Comparison of ENCODE assay signal across 19 cellular contexts in genomic region chr3:20037255-20037996, GRCh38. TPM values are rescaled to one million over a fixed set of nuclear protein-coding genes. Genes with fewer than 3 reads are reported as not detected.
A peak's percentile ranks its signal among the peaks of the same experiment; 100 is the strongest.
DNase-seq lines count a peak whose midpoint lies in the region; ATAC-seq and TF ChIP-seq lines count a peak whose summit lies in the region.
"Had no signal": no experiment of that assay in that cellular context is flagged by ENCODE, and none has a peak within 500 bp of the region (broad histone marks: within the 10 kb centered on the region; RNA-seq: fewer than 3 reads in every experiment).

No MANE protein-coding gene starts in this region.

- H3K4me3 Mint-ChIP-seq in GM23338 = no peak overlapping the region
- H3K4me3 Mint-ChIP-seq in activated naive CD8-positive, alpha-beta T cell treated with anti-CD3 and anti-CD28 coated beads, Interleukin-2, amount 50 U/mL, for 24 hours = no peak overlapping the region
- peak overlapping the region in 2 of 5 donors; percentile 21 to 92 for H3K4me3 Mint-ChIP-seq in immature natural killer cell

- H3K27me3 ChIP-seq in GM23338 (ENCODE audit: insufficient read depth) (peaks cover 29% of the 10 kb centered on the region), upper lobe of left lung (no peaks in the 10 kb centered on the region), uterus (no peaks in the 10 kb centered on the region)

- intact Hi-C loops in uterus (cut with DNase I; ENCODE audit: low total_unique reads) = no loop called here

- no peaks in the 10 kb centered on the region; the same call in 2 of the 3 replicates for H3K36me3 Mint-ChIP-seq in GM23338 (ENCODE audit: low read depth)
- H3K36me3 Mint-ChIP-seq in activated naive CD8-positive, alpha-beta T cell treated with anti-CD3 and anti-CD28 coated beads, Interleukin-2, amount 50 U/mL, for 24 hours (ENCODE audit: low read depth) = no peaks in the 10 kb centered on the region
- H3K36me3 Mint-ChIP-seq in immature natural killer cell = no peaks in the 10 kb centered on the region

- H3K27ac Mint-ChIP-seq in GM23338 (no peak overlapping the region), immature natural killer cell (peak overlapping the region in 4 of 6 donors; percentile 43 to 94 (median 58))
- H3K27ac Mint-ChIP-seq in activated naive CD8-positive, alpha-beta T cell treated with anti-CD3 and anti-CD28 coated beads, Interleukin-2, amount 50 U/mL, for 24 hours = peak overlapping the region; percentile 19

- no peaks in the 10 kb centered on the region for H3K79me2 ChIP-seq in GM23338 (replicated peaks; ENCODE audit: insufficient read depth)

- H3K4me3 ChIP-seq in GM23338 (no peak overlapping the region), upper lobe of left lung (no peak overlapping the region), uterus (no peak overlapping the region)
- H3K4me3 ChIP-seq: SK-N-MC had no signal

- 85 to 100% methylated on average over 1 of the region's 1 CpG for WGBS in upper lobe of left lung, 2 donors

- no peaks in the 10 kb centered on the region; the same call in 1 of the 2 replicates for H4K20me1 ChIP-seq in GM23338 (replicated peaks; ENCODE audit: insufficient read depth)

- H3K9me3 Mint-ChIP-seq in GM23338 = no peaks in the 10 kb centered on the region; the same call in 2 of the 3 replicates
- no peaks in the 10 kb centered on the region for H3K9me3 Mint-ChIP-seq in activated naive CD8-positive, alpha-beta T cell treated with anti-CD3 and anti-CD28 coated beads, Interleukin-2, amount 50 U/mL, for 24 hours
- H3K9me3 Mint-ChIP-seq in immature natural killer cell = no peaks in the 10 kb centered on the region
- H3K9me3 Mint-ChIP-seq: effector memory CD8-positive, alpha-beta T cell had no signal

- peaks cover 16% of the 10 kb centered on the region for H3K4me1 Mint-ChIP-seq in GM23338
- H3K4me1 Mint-ChIP-seq in activated naive CD8-positive, alpha-beta T cell treated with anti-CD3 and anti-CD28 coated beads, Interleukin-2, amount 50 U/mL, for 24 hours = peaks cover 25% of the 10 kb centered on the region
- peaks cover 23 to 36% of the 10 kb centered on the region in 2 donors for H3K4me1 Mint-ChIP-seq in immature natural killer cell

- TF ChIP-seq EP300 in upper lobe of left lung (IDR thresholded peaks at IDR 0.05) = no peak

- DNase-seq in GM23338 (ENCODE audit: low spot score) (no peak), immature natural killer cell (no peak), upper lobe of left lung (no peak), uterus (no peak), SW 1271 (lab: John Stamatoyannopoulos, UW) (no peak)
- DNase-seq in activated naive CD8-positive, alpha-beta T cell treated with anti-CD3 and anti-CD28 coated beads, Interleukin-2, amount 50 U/mL, for 24 hours = no peak
- DNase-seq: activated naive CD4-positive, alpha-beta T cell; DMS79 treated with DMSO at 0.1 percent for 48 hours; effector memory CD8-positive, alpha-beta T cell; foreskin fibroblast; left ventricle myocardium superior; NCI-H146; NCI-H446; WERI-Rb-1 had no signal

- H2AFZ ChIP-seq in GM23338 = no peak overlapping the region

- peaks cover 8% of the 10 kb centered on the region for H3F3A ChIP-seq in GM23338 (replicated peaks; ENCODE audit: low read depth)

- ATAC-seq in GM23338 = no peak
- ATAC-seq in activated naive CD8-positive, alpha-beta T cell treated with anti-CD3 and anti-CD28 coated beads, Interleukin-2, amount 50 U/mL, for 24 hours = no peak
- no peak for ATAC-seq in upper lobe of left lung (ENCODE audit: low FRiP score in 2 of 2)
- no peak for ATAC-seq in GM18867 (IDR thresholded peaks at IDR 0.05; ENCODE audit: unreplicated experiment)
- ATAC-seq: effector memory CD8-positive, alpha-beta T cell; left ventricle myocardium superior had no signal

- peaks cover 19% of the 10 kb centered on the region for H3K27me3 Mint-ChIP-seq in GM23338 (ENCODE audit: insufficient read depth, low read depth, poor library complexity)
- no peaks in the 10 kb centered on the region for H3K27me3 Mint-ChIP-seq in activated naive CD8-positive, alpha-beta T cell treated with anti-CD3 and anti-CD28 coated beads, Interleukin-2, amount 50 U/mL, for 24 hours
- peaks cover 10 to 14% (median 14%) of the 10 kb centered on the region in 3 donors for H3K27me3 Mint-ChIP-seq in immature natural killer cell (ENCODE audit: low read depth in 3 of 3)
- H3K27me3 Mint-ChIP-seq: effector memory CD8-positive, alpha-beta T cell had no signal

- H3K4me2 ChIP-seq in GM23338 = no peak overlapping the region

- no peak for TF ChIP-seq POLR2A in upper lobe of left lung (IDR thresholded peaks at IDR 0.05)
- TF ChIP-seq POLR2A in uterus (IDR thresholded peaks at IDR 0.05) = no peak

- TF ChIP-seq CTCF in C4-2B (conservative IDR thresholded peaks at IDR 0.05) (peak; percentile 8; the same call in 1 of the 2 replicates), GM23338 (conservative IDR thresholded peaks at IDR 0.05; ENCODE audit: low read depth in 2 of 2) (0 out of 4 replicates have a peak, but pooled peaks have one; percentile 4 to 9), upper lobe of left lung (IDR thresholded peaks at IDR 0.05) (no peak), uterus (IDR thresholded peaks at IDR 0.05) (peak in 1 of 4 experiments; percentile 29)

- H3K36me3 ChIP-seq in GM23338 (ENCODE audit: insufficient read depth) = no peaks in the 10 kb centered on the region
- no peaks in the 10 kb centered on the region for H3K36me3 ChIP-seq in upper lobe of left lung
- H3K36me3 ChIP-seq in uterus = no peaks in the 10 kb centered on the region

- H3K9me3 ChIP-seq in upper lobe of left lung (no peaks in the 10 kb centered on the region), uterus (no peaks in the 10 kb centered on the region)

- peaks cover 14% of the 10 kb centered on the region for H3K4me1 ChIP-seq in GM23338 (ENCODE audit: insufficient read depth)
- peaks cover 11 to 23% (median 17%) of the 10 kb centered on the region in 4 donors for H3K4me1 ChIP-seq in upper lobe of left lung
- H3K4me1 ChIP-seq in uterus = peaks cover 0 to 7% of the 10 kb centered on the region in 2 donors

- no peaks in the 10 kb centered on the region for H3K9me2 ChIP-seq in GM23338 (ENCODE audit: insufficient read depth)

- H3K27ac ChIP-seq in C4-2B (no peak overlapping the region), GM23338 (ENCODE audit: low read depth) (no peak overlapping the region), upper lobe of left lung (no peak overlapping the region), uterus (peak overlapping the region in 1 of 2 donors; percentile 99)
- H3K27ac ChIP-seq: SK-N-MC, WERI-Rb-1 had no signal

TF ChIP-seq in GM23338, 12 proteins besides CTCF, POLR2A, EP300 and RAD21 (continues in another document):
- no peak for TF ChIP-seq NANOG (IDR thresholded peaks at IDR 0.05; ENCODE audit: borderline replicate concordance)
- TF ChIP-seq POLR2AphosphoS5 (IDR thresholded peaks at IDR 0.05; ENCODE audit: low read depth) = no peak
- TF ChIP-seq EZH2phosphoT487 (IDR thresholded peaks at IDR 0.05; ENCODE audit: unreplicated experiment) = no peak
- no peak for TF ChIP-seq ETS1 (IDR thresholded peaks at IDR 0.05)
- no peak for TF ChIP-seq ZNF331 (CRISPR knock-in tag; IDR thresholded peaks at IDR 0.05; ENCODE audit: low read depth)
- no peak for TF ChIP-seq REST (IDR thresholded peaks at IDR 0.05; ENCODE audit: unreplicated experiment)

RNA-seq across cellular contexts. Expression of gene KAT2B, which starts 2.8 kb away (rescaled TPM):
- 1.7 and 4.4 TPM in 2 replicates for total RNA-seq in GM23338 (2014; rRNA removed; shearing (Covaris generic))
- polyA plus RNA-seq in GM23338 (2016; fragmentation: Nextera tagmentation; extraction: Ambion mirVana) (1.3 and 1.7 TPM in 2 replicates), immature natural killer cell (10 to 100 TPM in 1 of 3 donors, 1 to 10 TPM in 2; 2.5 to 12.0 (median 5.8) TPM)
- total RNA-seq in upper lobe of left lung (10 to 100 TPM; 19.3 to 58.9 (median 31.9) TPM), uterus (10 to 100 TPM; 12.8 to 52.1 (median 35.2) TPM)

RNA-seq across cellular contexts. Expression of gene PP2D1, which starts 25.4 kb away (rescaled TPM):
- not detected in 2 replicates for total RNA-seq in GM23338 (2014; rRNA removed; shearing (Covaris generic))
- polyA plus RNA-seq in GM23338 (2016; fragmentation: Nextera tagmentation; extraction: Ambion mirVana) (0.40 and 0.42 TPM in 2 replicates), immature natural killer cell (under 1 TPM; 0.19 to 0.91 (median 0.34) TPM)
- total RNA-seq in upper lobe of left lung (not detected), uterus (not detected)
- total RNA-seq: left ventricle myocardium superior, subcutaneous adipose tissue had no signal
- polyA plus RNA-seq: BJ had no signal

Comparison
In these comparisons a context has a peak if more than half of its experiments do, and no peak if none do; other contexts are left out.
1. CTCF ChIP-seq: peak in C4-2B (single experiment) and GM23338 (2 of 2); none in upper lobe of left lung (0 of 6).